Comparison of ENCODE assay signal across 10 cellular contexts in genomic region chr4:35151816-35152572, GRCh38.
DNase-seq lines count a peak whose midpoint lies in the region; ATAC-seq, FAIRE-seq and TF ChIP-seq lines count a peak whose summit lies in the region.
"Had no signal": no experiment of that assay in that cellular context is flagged by ENCODE, and none has a peak within 500 bp of the region (broad histone marks: within the 10 kb centered on the region; RNA-seq: fewer than 3 reads in every experiment).

No MANE protein-coding gene starts in this region.

- no peak for TF ChIP-seq POLR2A in transverse colon (IDR thresholded peaks at IDR 0.05)

- H3K4me1 Mint-ChIP-seq in activated CD4-positive, alpha-beta T cell treated with anti-CD3 and anti-CD28 coated beads for 36 hours = no peaks in the 10 kb centered on the region

- no peak for TF ChIP-seq EP300 in transverse colon (IDR thresholded peaks at IDR 0.05; ENCODE audit: low read depth)

- no peaks in the 10 kb centered on the region for H4K20me1 ChIP-seq in smooth muscle cell (ENCODE audit: low read depth)
- H4K20me1 ChIP-seq: BLaER1 treated with 17β-estradiol and CSF1 and Interleukin-3, amounts not matched to agents 10 nM and 100 nM had no signal

- no peaks in the 10 kb centered on the region for H3F3A ChIP-seq in smooth muscle cell (ENCODE audit: low read depth)

- H3K4me3 ChIP-seq in bronchial epithelial cell (ENCODE audit: low read depth, low read length) = no peak overlapping the region
- no peak overlapping the region for H3K4me3 ChIP-seq in smooth muscle cell
- H3K4me3 ChIP-seq in transverse colon = no peak overlapping the region
- H3K4me3 ChIP-seq: BLaER1 treated with 17β-estradiol and CSF1 and Interleukin-3, amounts not matched to agents 10 nM and 100 nM had no signal

- H2AFZ ChIP-seq in smooth muscle cell (ENCODE audit: low read depth) = no peak overlapping the region

- 57% methylated on average over 10 of the region's 10 CpGs for WGBS in smooth muscle cell (ENCODE audit: low lambda C conversion rate)
- 60 to 78% methylated on average over 6 to 10 of the region's 10 CpGs for WGBS in transverse colon (ENCODE audit: low coverage in 1 of 2), 2 donors

- H3K36me3 Mint-ChIP-seq in activated CD4-positive, alpha-beta T cell treated with anti-CD3 and anti-CD28 coated beads for 36 hours (ENCODE audit: low read depth) = no peaks in the 10 kb centered on the region

- POLR2A ChIA-PET in activated CD4-positive, alpha-beta T cell treated with anti-CD3 and anti-CD28 coated beads for 36 hours (lab: Charles Lee) = no interaction called here

- H3K4me1 ChIP-seq in smooth muscle cell (ENCODE audit: low read depth) = no peaks in the 10 kb centered on the region
- H3K4me1 ChIP-seq in transverse colon = no peaks in the 10 kb centered on the region
- H3K4me1 ChIP-seq: BLaER1 treated with 17β-estradiol and CSF1 and Interleukin-3, amounts not matched to agents 10 nM and 100 nM had no signal

- H3K9me3 ChIP-seq in smooth muscle cell (replicated peaks; ENCODE audit: low read depth) (no peaks in the 10 kb centered on the region), transverse colon (no peaks in the 10 kb centered on the region)
- H3K9me3 ChIP-seq: BLaER1 treated with 17β-estradiol and CSF1 and Interleukin-3, amounts not matched to agents 10 nM and 100 nM had no signal

- CTCF ChIA-PET in activated CD4-positive, alpha-beta T cell treated with anti-CD3 and anti-CD28 coated beads for 36 hours (lab: Charles Lee) = interaction anchor here (0.6 kb wide), 1 partner anchor 656 kb away, joined by 3 read pairs; no protein-coding TSS in a partner anchor

- H3K4me2 ChIP-seq in smooth muscle cell = no peak overlapping the region
- H3K4me2 ChIP-seq: BLaER1 treated with 17β-estradiol and CSF1 and Interleukin-3, amounts not matched to agents 10 nM and 100 nM had no signal

- intact Hi-C loops in activated CD4-positive, alpha-beta T cell treated with anti-CD3 and anti-CD28 coated beads for 36 hours (cut with DNase I, micrococcal nuclease) = no loop called here
- intact Hi-C loops in transverse colon (cut with DNase I; ENCODE audit: low total_unique reads) = no loop called here

- H3K27ac ChIP-seq in smooth muscle cell (ENCODE audit: low read depth) (no peak overlapping the region), transverse colon (no peak overlapping the region)
- H3K27ac ChIP-seq: BLaER1 treated with 17β-estradiol and CSF1 and Interleukin-3, amounts not matched to agents 10 nM and 100 nM had no signal

- no peaks in the 10 kb centered on the region for H3K27me3 Mint-ChIP-seq in activated CD4-positive, alpha-beta T cell treated with anti-CD3 and anti-CD28 coated beads for 36 hours

- no peak for FAIRE-seq in bronchial epithelial cell (lab: Jason Lieb, UNC)

- TF ChIP-seq CTCF in bronchial epithelial cell (IDR thresholded peaks at IDR 0.05; ENCODE audit: insufficient read depth, low read length, severe bottlenecking) (peak; percentile 4), smooth muscle cell (IDR thresholded peaks at IDR 0.05; ENCODE audit: borderline replicate concordance, insufficient read depth, poor library complexity, severe bottlenecking) (peak; percentile 55), transverse colon (IDR thresholded peaks at IDR 0.05) (no peak)

- H3K9ac ChIP-seq in smooth muscle cell (ENCODE audit: low read depth) = no peak overlapping the region
- H3K9ac ChIP-seq: BLaER1 treated with 17β-estradiol and CSF1 and Interleukin-3, amounts not matched to agents 10 nM and 100 nM had no signal

- H3K9me3 Mint-ChIP-seq in activated CD4-positive, alpha-beta T cell treated with anti-CD3 and anti-CD28 coated beads for 36 hours (ENCODE audit: low read depth) = no peaks in the 10 kb centered on the region

- no peak overlapping the region for H3K4me3 Mint-ChIP-seq in activated CD4-positive, alpha-beta T cell treated with anti-CD3 and anti-CD28 coated beads for 36 hours

- H3K36me3 ChIP-seq in bronchial epithelial cell (ENCODE audit: control insufficient read depth, insufficient read depth, low read length) (no peaks in the 10 kb centered on the region), smooth muscle cell (ENCODE audit: low read depth) (no peaks in the 10 kb centered on the region), transverse colon (no peaks in the 10 kb centered on the region)
- H3K36me3 ChIP-seq: BLaER1 treated with 17β-estradiol and CSF1 and Interleukin-3, amounts not matched to agents 10 nM and 100 nM had no signal

- H3K27ac Mint-ChIP-seq in activated CD4-positive, alpha-beta T cell treated with anti-CD3 and anti-CD28 coated beads for 36 hours = no peak overlapping the region

- H3K27me3 ChIP-seq in bronchial epithelial cell (ENCODE audit: control insufficient read depth, insufficient read depth, low read length) = no peaks in the 10 kb centered on the region
- H3K27me3 ChIP-seq in smooth muscle cell (ENCODE audit: low read depth) = no peaks in the 10 kb centered on the region
- no peaks in the 10 kb centered on the region for H3K27me3 ChIP-seq in transverse colon
- H3K27me3 ChIP-seq: BLaER1 treated with 17β-estradiol and CSF1 and Interleukin-3, amounts not matched to agents 10 nM and 100 nM had no signal

- DNase-seq in activated CD4-positive, alpha-beta T cell treated with anti-CD3 and anti-CD28 coated beads for 36 hours = peak; percentile 18
- DNase-seq in activated CD4-positive, alpha-beta T cell treated with anti-CD3 and anti-CD28 coated beads, Interleukin-2, amount 50 U/mL, for 4 hours = no peak
- DNase-seq in NCI-H2081 (lab: John Stamatoyannopoulos, UW) (peak; percentile 30 to 61), bronchial epithelial cell (ENCODE audit: low read depth) (peak; percentile 2), smooth muscle cell (lab: John Stamatoyannopoulos, UW; ENCODE audit: unreplicated experiment) (no peak), transverse colon (no peak), activated gamma-delta T cell (lab: John Stamatoyannopoulos, UW) (no peak)
- DNase-seq: activated CD4-positive, CD25-positive, alpha-beta regulatory T cell had no signal

- no peaks in the 10 kb centered on the region for H3K79me2 ChIP-seq in smooth muscle cell (ENCODE audit: low read depth)

- in situ Hi-C loops in transverse colon (cut with MboI; ENCODE audit: low pct_ligation_motif_present in 1 of 4, low pct_unique_long_range_greater_than_20kb in 1 of 4, low sequenced_read_pairs in 3 of 4) = no loop called here

- no peak for ATAC-seq in activated CD4-positive, alpha-beta T cell treated with anti-CD3 and anti-CD28 coated beads for 36 hours
- no peak for ATAC-seq in GM21717 (IDR thresholded peaks at IDR 0.05; ENCODE audit: unreplicated experiment)

Comparison
In these comparisons a context has a peak if more than half of its experiments do, and no peak if none do; other contexts are left out.
1. DNase-seq: peak in activated CD4-positive, alpha-beta T cell treated with anti-CD3 and anti-CD28 coated beads for 36 hours (single experiment), NCI-H2081 (2 of 2) and bronchial epithelial cell (single experiment); none in activated CD4-positive, alpha-beta T cell treated with anti-CD3 and anti-CD28 coated beads, Interleukin-2, amount 50 U/mL, for 4 hours (0 of 2), smooth muscle cell (single experiment), transverse colon (single experiment) and activated gamma-delta T cell (single experiment).
2. CTCF ChIP-seq: peak in bronchial epithelial cell (single experiment) and smooth muscle cell (single experiment); none in transverse colon (0 of 5).